ENCODE assay signal across 1 cellular context in genomic region chr15:70530035-70530499, GRCh38.
TF ChIP-seq lines count a peak whose summit lies in the region.

No MANE protein-coding gene starts in this region.

TF ChIP-seq in GM23338, 12 proteins besides CTCF, POLR2A, EP300 and RAD21 (continued from another document):
- no peak for TF ChIP-seq ZNF462 (CRISPR knock-in tag; IDR thresholded peaks at IDR 0.05)
- no peak for TF ChIP-seq REST (IDR thresholded peaks at IDR 0.05; ENCODE audit: unreplicated experiment)
